9 cellular contexts compared by ENCODE assay signal in genomic region chr19:56110515-56111448, GRCh38. TPM values are rescaled to one million over a fixed set of nuclear protein-coding genes. Genes with fewer than 3 reads are reported as not detected.
DNase-seq lines count a peak whose midpoint lies in the region; ATAC-seq, FAIRE-seq and TF ChIP-seq lines count a peak whose summit lies in the region.
"Had no signal": no experiment of that assay in that cellular context is flagged by ENCODE, and none has a peak within 500 bp of the region (broad histone marks: within the 10 kb centered on the region; RNA-seq: fewer than 3 reads in every experiment).

No MANE protein-coding gene starts in this region.

- DNase-seq in MV-4-11 (lab: John Stamatoyannopoulos, UW): peak; percentile 31
- DNase-seq in endothelial cell (ENCODE audit: low spot score): peak; percentile 36
- no peak for DNase-seq in naive thymus-derived CD4-positive, alpha-beta T cell
- no peak for DNase-seq in HAP-1 (ENCODE audit: low spot score in 2 of 2)
- DNase-seq in frontal cortex (ENCODE audit: low spot score in 2 of 2): no peak

- H3K9me3 Mint-ChIP-seq in endothelial cell (ENCODE audit: unreplicated experiment): no peaks in the 10 kb centered on the region
- no peaks in the 10 kb centered on the region for H3K9me3 Mint-ChIP-seq in naive thymus-derived CD4-positive, alpha-beta T cell

- H3K36me3 ChIP-seq in BLaER1 treated with 17β-estradiol and CSF1 and Interleukin-3, amounts not matched to agents 10 nM and 100 nM: peaks cover 0 to 33% (median 16%) of the 10 kb centered on the region in 11 experiments; a peak in 14 of 22 replicates
- H3K36me3 ChIP-seq in naive thymus-derived CD4-positive, alpha-beta T cell (ENCODE audit: control insufficient read depth in 2 of 3, insufficient read depth in 3 of 3, low read length in 3 of 3): peaks cover 0 to 5% (median 0%) of the 10 kb centered on the region in 3 experiments
- peaks cover 4% of the 10 kb centered on the region; the same call in 1 of the 2 replicates for H3K36me3 ChIP-seq in HAP-1 (replicated peaks)

- TF ChIP-seq CTCF in endothelial cell (IDR thresholded peaks at IDR 0.05; ENCODE audit: unreplicated experiment): no peak

- ATAC-seq in naive thymus-derived CD4-positive, alpha-beta T cell: no peak
- ATAC-seq in GM18502 (IDR thresholded peaks at IDR 0.05; ENCODE audit: poor library complexity, unreplicated experiment): no peak
- ATAC-seq in HG03139 (IDR thresholded peaks at IDR 0.05; ENCODE audit: unreplicated experiment): no peak

- intact Hi-C loops in naive thymus-derived CD4-positive, alpha-beta T cell (cut with micrococcal nuclease): no loop called here

- H3K27ac ChIP-seq in BLaER1 treated with 17β-estradiol and CSF1 and Interleukin-3, amounts not matched to agents 10 nM and 100 nM: peak overlapping the region in 9 of 11 experiments; percentile 49 to 82 (median 76); a peak in 19 of 22 replicates
- peak overlapping the region; percentile 26 for H3K27ac ChIP-seq in naive thymus-derived CD4-positive, alpha-beta T cell (ENCODE audit: low read depth, low read length)
- H3K27ac ChIP-seq: KMS-11 had no signal

- no peak for FAIRE-seq in frontal cortex (lab: Jason Lieb, UNC)

- H3K4me2 ChIP-seq in BLaER1 treated with 17β-estradiol and CSF1 and Interleukin-3, amounts not matched to agents 10 nM and 100 nM: peak overlapping the region; percentile 92 to 100 (median 98)
- H3K4me2 ChIP-seq: KMS-11 had no signal

- peaks cover 76 to 100% (median 98%) of the 10 kb centered on the region in 11 experiments for H4K20me1 ChIP-seq in BLaER1 treated with 17β-estradiol and CSF1 and Interleukin-3, amounts not matched to agents 10 nM and 100 nM

- H3K9ac ChIP-seq in BLaER1 treated with 17β-estradiol and CSF1 and Interleukin-3, amounts not matched to agents 10 nM and 100 nM: peak overlapping the region in 10 of 11 experiments; percentile 32 to 81 (median 72); a peak in 18 of 22 replicates
- H3K9ac ChIP-seq: KMS-11 had no signal

- in situ Hi-C loops in HAP-1 (cut with MboI; ENCODE audit: low sequenced_read_pairs): no loop called here

- peak overlapping the region in 9 of 10 experiments; percentile 1 to 58 (median 48); a peak in 16 of 20 replicates for H3K4me3 ChIP-seq in BLaER1 treated with 17β-estradiol and CSF1 and Interleukin-3, amounts not matched to agents 10 nM and 100 nM
- H3K4me3 ChIP-seq in naive thymus-derived CD4-positive, alpha-beta T cell (ENCODE audit: low read length): no peak overlapping the region
- H3K4me3 ChIP-seq in HAP-1: no peak overlapping the region

- H3K4me3 Mint-ChIP-seq in endothelial cell (ENCODE audit: unreplicated experiment): no peak overlapping the region
- H3K4me3 Mint-ChIP-seq in naive thymus-derived CD4-positive, alpha-beta T cell: peak overlapping the region in 1 of 10 donors; percentile 45

- no peak overlapping the region for H3K27ac Mint-ChIP-seq in endothelial cell (ENCODE audit: unreplicated experiment)
- peak overlapping the region in 7 of 9 donors; percentile 21 to 84 (median 55) for H3K27ac Mint-ChIP-seq in naive thymus-derived CD4-positive, alpha-beta T cell

- H3K27me3 ChIP-seq in BLaER1 treated with 17β-estradiol and CSF1 and Interleukin-3, amounts not matched to agents 10 nM and 100 nM: no peaks in the 10 kb centered on the region
- H3K27me3 ChIP-seq in naive thymus-derived CD4-positive, alpha-beta T cell (ENCODE audit: control insufficient read depth in 2 of 2, insufficient read depth in 2 of 2, low read length in 2 of 2): no peaks in the 10 kb centered on the region
- no peaks in the 10 kb centered on the region for H3K27me3 ChIP-seq in HAP-1 (ENCODE audit: low read depth)

- no peaks in the 10 kb centered on the region for H3K9me3 ChIP-seq in BLaER1 treated with 17β-estradiol and CSF1 and Interleukin-3, amounts not matched to agents 10 nM and 100 nM (replicated peaks in 1 of 11)
- H3K9me3 ChIP-seq in naive thymus-derived CD4-positive, alpha-beta T cell (ENCODE audit: control insufficient read depth in 2 of 3, low read length in 3 of 3): no peaks in the 10 kb centered on the region
- H3K9me3 ChIP-seq in HAP-1: no peaks in the 10 kb centered on the region

- H3K27me3 Mint-ChIP-seq in endothelial cell (ENCODE audit: unreplicated experiment): peaks cover 13% of the 10 kb centered on the region
- H3K27me3 Mint-ChIP-seq in naive thymus-derived CD4-positive, alpha-beta T cell: no peaks in the 10 kb centered on the region

- peaks cover 44% of the 10 kb centered on the region for H3K4me1 Mint-ChIP-seq in endothelial cell (ENCODE audit: unreplicated experiment)
- H3K4me1 Mint-ChIP-seq in naive thymus-derived CD4-positive, alpha-beta T cell: peaks cover 46 to 80% (median 66%) of the 10 kb centered on the region in 7 donors

- POLR2A ChIA-PET in naive thymus-derived CD4-positive, alpha-beta T cell (lab: Charles Lee): interaction anchor here (0.6 to 1.8 kb wide), 2 partner anchors 10 to 14 kb away, joined by 4 to 7 read pairs; partner anchors contain the start of gene ZNF787

- H3K36me3 Mint-ChIP-seq in endothelial cell (ENCODE audit: low read depth, unreplicated experiment): peaks cover 6% of the 10 kb centered on the region
- peaks cover 0 to 3% (median 0%) of the 10 kb centered on the region in 5 donors for H3K36me3 Mint-ChIP-seq in naive thymus-derived CD4-positive, alpha-beta T cell

- CTCF ChIA-PET in naive thymus-derived CD4-positive, alpha-beta T cell (lab: Charles Lee): interaction anchor here (0.5 kb wide), 1 partner anchor 27 kb away, joined by 3 read pairs; no protein-coding TSS in a partner anchor

- peaks cover 99 to 100% (median 100%) of the 10 kb centered on the region in 10 experiments for H3K4me1 ChIP-seq in BLaER1 treated with 17β-estradiol and CSF1 and Interleukin-3, amounts not matched to agents 10 nM and 100 nM
- H3K4me1 ChIP-seq in naive thymus-derived CD4-positive, alpha-beta T cell (ENCODE audit: control insufficient read depth in 2 of 2, insufficient read depth in 2 of 2, low read length in 2 of 2): peaks cover 0 to 20% of the 10 kb centered on the region in 2 donors
- H3K4me1 ChIP-seq in HAP-1: no peaks in the 10 kb centered on the region

RNA-seq across cellular contexts. Expression of gene ZNF787, which starts 10.3 kb away (rescaled TPM):
- total RNA-seq in endothelial cell (ENCODE audit: unreplicated experiment): 31.2 TPM
- 10 to 100 TPM; 19.7 to 41.2 (median 33.0) TPM for total RNA-seq in naive thymus-derived CD4-positive, alpha-beta T cell
- 1 to 10 TPM; 1.5 to 2.4 TPM for polyA plus RNA-seq in naive thymus-derived CD4-positive, alpha-beta T cell
- total RNA-seq in frontal cortex: 15.1 TPM

RNA-seq across cellular contexts. Expression of gene ZNF444, which starts 30.3 kb away (rescaled TPM):
- 40.8 TPM for total RNA-seq in endothelial cell (ENCODE audit: unreplicated experiment)
- 10 to 100 TPM; 22.2 to 49.6 (median 35.7) TPM for total RNA-seq in naive thymus-derived CD4-positive, alpha-beta T cell
- polyA plus RNA-seq in naive thymus-derived CD4-positive, alpha-beta T cell: 10 to 100 TPM; 15.9 to 35.3 TPM
- total RNA-seq in frontal cortex: 10.2 TPM

Comparison
In these comparisons a context has a peak if more than half of its experiments do, and no peak if none do; other contexts are left out.
1. H3K4me3 ChIP-seq: peak in BLaER1 treated with 17β-estradiol and CSF1 and Interleukin-3, amounts not matched to agents 10 nM and 100 nM (9 of 10); none in naive thymus-derived CD4-positive, alpha-beta T cell (single experiment) and HAP-1 (single experiment).
2. DNase-seq: peak in MV-4-11 (single experiment) and endothelial cell (single experiment); none in naive thymus-derived CD4-positive, alpha-beta T cell (0 of 9), HAP-1 (0 of 2) and frontal cortex (0 of 2).